27 cellular contexts compared by ENCODE assay signal in genomic region chr5:127599321-127599720, GRCh38. TPM values are rescaled to one million over a fixed set of nuclear protein-coding genes. Genes with fewer than 3 reads are reported as not detected.
"Had no signal": no experiment of that assay in that cellular context is flagged by ENCODE, and none has a peak within 500 bp of the region (broad histone marks: within the 10 kb centered on the region; RNA-seq: fewer than 3 reads in every experiment).

No MANE protein-coding gene starts in this region.

- H3K4me3 ChIP-seq: heart right ventricle, left ventricle myocardium inferior, lower lobe of right lung, pancreas, prostate gland, right lobe of liver, spleen, thoracic aorta had no signal

- H3K27me3 Mint-ChIP-seq: dendritic cell treated with granulocyte-macrophage colony-stimulating factor and Interleukin-4, amounts not matched to agents 40 ng/mL and 50 ng/mL, for 4 days had no signal

- ATAC-seq: heart right ventricle; natural killer cell; right lobe of liver; stimulated activated memory B cell treated with anti-CD40 and anti-IgM and Interleukin-4, amounts not matched to agents 10 μg/mL and 1 μg/mL and 100 μg/mL, for 72 hours; stimulated activated naive CD8-positive, alpha-beta T cell treated with anti-CD3 and anti-CD28 coated beads, Interleukin-15, amount 100 ng/mL, for 72 hours had no signal

- H3K9me3 ChIP-seq: heart right ventricle, left ventricle myocardium inferior, lower lobe of right lung, pancreas, prostate gland, right lobe of liver, spleen, thoracic aorta had no signal

- DNase-seq: erythroblast; foreskin melanocyte; heart right ventricle; hypothalamus; left ventricle myocardium inferior; lower lobe of right lung; natural killer cell; occipital lobe; retina; right lobe of liver; spleen; stimulated activated CD4-positive, alpha-beta T cell treated with anti-CD3 and anti-CD28 coated beads, Interleukin-15, amount 100 ng/mL, for 24 hours; stimulated activated CD4-positive, alpha-beta T cell treated with anti-CD3 and anti-CD28 coated beads, Interleukin-1b, Interleukin-23, amount 100 ng/mL, for 48 hours; stimulated activated CD4-positive, alpha-beta T cell treated with anti-CD3 and anti-CD28 coated beads, Interleukin-4, amount 100 ng/mL, for 24 hours; stimulated activated naive CD8-positive, alpha-beta T cell treated with anti-CD3 and anti-CD28 coated beads, Interleukin-15, amount 100 ng/mL, for 72 hours; trophoblast cell had no signal

- H3K36me3 ChIP-seq: heart right ventricle, left ventricle myocardium inferior, lower lobe of right lung, pancreas, prostate gland, right lobe of liver, spleen, thoracic aorta had no signal

- H3K4me1 ChIP-seq: lower lobe of right lung, pancreas, prostate gland, right lobe of liver, spleen had no signal

- H3K27ac ChIP-seq: heart right ventricle, left ventricle myocardium inferior, lower lobe of right lung, pancreas, prostate gland, right lobe of liver, spleen, thoracic aorta had no signal

- H3K27me3 ChIP-seq: heart right ventricle, pancreas, right lobe of liver, spleen had no signal

- H3K27ac Mint-ChIP-seq: dendritic cell treated with granulocyte-macrophage colony-stimulating factor and Interleukin-4, amounts not matched to agents 40 ng/mL and 50 ng/mL, for 4 days; memory B cell; mesothelial cell of epicardium; natural killer cell; stimulated activated memory B cell treated with anti-CD40 and anti-IgM and Interleukin-4, amounts not matched to agents 10 μg/mL and 1 μg/mL and 100 μg/mL, for 72 hours; stimulated activated naive CD8-positive, alpha-beta T cell treated with anti-CD3 and anti-CD28 coated beads, Interleukin-15, amount 100 ng/mL, for 72 hours had no signal

- H3K4me3 Mint-ChIP-seq: dendritic cell treated with granulocyte-macrophage colony-stimulating factor and Interleukin-4, amounts not matched to agents 40 ng/mL and 50 ng/mL, for 4 days; memory B cell; mesothelial cell of epicardium; natural killer cell; stimulated activated memory B cell treated with anti-CD40 and anti-IgM and Interleukin-4, amounts not matched to agents 10 μg/mL and 1 μg/mL and 100 μg/mL, for 72 hours; stimulated activated naive CD8-positive, alpha-beta T cell treated with anti-CD3 and anti-CD28 coated beads, Interleukin-15, amount 100 ng/mL, for 72 hours had no signal

- H3K36me3 Mint-ChIP-seq: memory B cell; mesothelial cell of epicardium; natural killer cell; stimulated activated memory B cell treated with anti-CD40 and anti-IgM and Interleukin-4, amounts not matched to agents 10 μg/mL and 1 μg/mL and 100 μg/mL, for 72 hours had no signal

- H3K9me3 Mint-ChIP-seq: dendritic cell treated with granulocyte-macrophage colony-stimulating factor and Interleukin-4, amounts not matched to agents 40 ng/mL and 50 ng/mL, for 4 days; memory B cell; mesothelial cell of epicardium; natural killer cell; stimulated activated memory B cell treated with anti-CD40 and anti-IgM and Interleukin-4, amounts not matched to agents 10 μg/mL and 1 μg/mL and 100 μg/mL, for 72 hours; stimulated activated naive CD8-positive, alpha-beta T cell treated with anti-CD3 and anti-CD28 coated beads, Interleukin-15, amount 100 ng/mL, for 72 hours had no signal

RNA-seq across cellular contexts. Expression of gene CTXN3, which starts 49.6 kb away (rescaled TPM):
- total RNA-seq: endothelial cell of umbilical vein, heart right ventricle, left ventricle myocardium inferior, lower lobe of right lung, mesothelial cell of epicardium, mucosa of gallbladder, myocyte, natural killer cell, pancreas, prostate gland, right lobe of liver, spleen, subcutaneous adipose tissue, thoracic aorta had no signal
